Comparison of ENCODE assay signal across 8 cellular contexts in genomic region chr4:6575503-6576240, GRCh38. TPM values are rescaled to one million over a fixed set of nuclear protein-coding genes. Genes with fewer than 3 reads are reported as not detected.
DNase-seq lines count a peak whose midpoint lies in the region; ATAC-seq, FAIRE-seq and TF ChIP-seq lines count a peak whose summit lies in the region.

No MANE protein-coding gene starts in this region.

- TF ChIP-seq CTCF in left ventricle myocardium inferior (IDR thresholded peaks at IDR 0.05; ENCODE audit: borderline replicate concordance) (no peak), brain microvascular endothelial cell (IDR thresholded peaks at IDR 0.05; ENCODE audit: low read depth, low read length, missing control alignments) (no peak)

- intact Hi-C loops in left ventricle myocardium inferior (cut with micrococcal nuclease), result no loop called here
- intact Hi-C loops in left ventricle myocardium superior (cut with micrococcal nuclease), result no loop called here
- intact Hi-C loops in aorta (cut with DNase I), result no loop called here

- DNase-seq in left ventricle myocardium inferior (no peak), left ventricle myocardium superior (no peak), brain microvascular endothelial cell (no peak), aorta (no peak), HUDEP-2 (lab: John Stamatoyannopoulos, UW; ENCODE audit: unreplicated experiment in 76 of 76) (no peak), AML-193 (lab: John Stamatoyannopoulos, UW) (no peak), GM12892 (ENCODE audit: insufficient read length) (no peak)

- FAIRE-seq in GM12892 (lab: Jason Lieb, UNC), result no peak

- ATAC-seq in left ventricle myocardium superior (no peak), aorta (ENCODE audit: low FRiP score) (no peak)

- H3K27me3 ChIP-seq in left ventricle myocardium inferior (ENCODE audit: low read depth) (no peaks in the 10 kb centered on the region), brain microvascular endothelial cell (replicated peaks) (no peaks in the 10 kb centered on the region), aorta (ENCODE audit: control insufficient read depth in 1 of 2, insufficient read depth in 2 of 2, low read length in 1 of 2) (no peaks in the 10 kb centered on the region)

- peak overlapping the region; percentile 96 for H3K4me3 ChIP-seq in left ventricle myocardium inferior
- peak overlapping the region; percentile 90 for H3K4me3 ChIP-seq in brain microvascular endothelial cell (ENCODE audit: low read depth, low read length)
- H3K4me3 ChIP-seq in mesodermal cell (ENCODE audit: extremely low read depth, insufficient read depth, low read length, poor library complexity, severe bottlenecking), result peak overlapping the region; percentile 65
- peak overlapping the region; percentile 44 to 55 for H3K4me3 ChIP-seq in aorta (ENCODE audit: low read length in 2 of 2)

- H3K4me1 ChIP-seq in left ventricle myocardium inferior (peaks cover 20% of the 10 kb centered on the region), mesodermal cell (ENCODE audit: control insufficient read depth, insufficient read depth, low read length, poor library complexity, severe bottlenecking) (no peaks in the 10 kb centered on the region), aorta (ENCODE audit: control insufficient read depth in 1 of 2, insufficient read depth in 2 of 2, low read length in 2 of 2) (no peaks in the 10 kb centered on the region)

- in situ Hi-C loops in brain microvascular endothelial cell (cut with HindIII; ENCODE audit: low pct_ligation_motif_present, low sequenced_read_pairs), result no loop called here

- no peak for TF ChIP-seq POLR2A in GM12892 (IDR thresholded peaks at IDR 0.05; ENCODE audit: low read depth, low read length)

- H3K36me3 ChIP-seq in left ventricle myocardium inferior (peaks cover 34% of the 10 kb centered on the region), brain microvascular endothelial cell (replicated peaks) (peaks cover 20% of the 10 kb centered on the region), mesodermal cell (ENCODE audit: control insufficient read depth, insufficient read depth, low read length) (peaks cover 14% of the 10 kb centered on the region), aorta (ENCODE audit: control insufficient read depth in 1 of 2, insufficient read depth in 2 of 2, low read length in 1 of 2) (peaks cover 0 to 7% of the 10 kb centered on the region in 2 donors)

- WGBS in mesodermal cell (ENCODE audit: insufficient coverage in 2 of 2), 2 experiments, result 67 to 80% methylated on average over 13 to 14 of the region's 17 CpGs
- WGBS in aorta, 2 donors, result 59 to 61% methylated on average over 17 of the region's 17 CpGs

- H3K9me3 ChIP-seq in left ventricle myocardium inferior (replicated peaks) (no peaks in the 10 kb centered on the region), mesodermal cell (ENCODE audit: control insufficient read depth, low read length) (no peaks in the 10 kb centered on the region), aorta (ENCODE audit: control insufficient read depth, low read length) (no peaks in the 10 kb centered on the region)

- H3K27ac ChIP-seq in left ventricle myocardium inferior (replicated peaks) (peak overlapping the region; percentile 75), brain microvascular endothelial cell (no peak overlapping the region), mesodermal cell (ENCODE audit: low read depth, low read length, severe bottlenecking) (no peak overlapping the region), aorta (ENCODE audit: low read depth in 1 of 2, low read length in 2 of 2) (no peak overlapping the region)

RNA-seq across cellular contexts. Expression of gene MAN2B2, which starts 0.7 kb away (rescaled TPM):
- total RNA-seq in left ventricle myocardium inferior (18.5 TPM), left ventricle myocardium superior (17.7 TPM), aorta (10 to 100 TPM; 44.8 to 58.0 TPM)
- polyA plus RNA-seq in mesodermal cell (2013, experiment 1 of 2), result 9.4 TPM
- 8.4 TPM for polyA plus RNA-seq in mesodermal cell (2013, experiment 2 of 2)
- 10 to 100 TPM; 13.1 to 40.3 TPM for polyA plus RNA-seq in aorta
- polyA plus RNA-seq in GM12892 (2012; ENCODE audit: missing spikeins), result 5.2 TPM
